ENCODE assay signal across 1 cellular context in genomic region chr2:167861574-167862193, GRCh38.
TF ChIP-seq lines count a peak whose summit lies in the region.

No MANE protein-coding gene starts in this region.

TF ChIP-seq in HepG2, 621 proteins besides CTCF, POLR2A, EP300 and RAD21 (continued from another document):
- TF ChIP-seq CBFB (CRISPR knock-in tag; IDR thresholded peaks at IDR 0.05) (no peak), IKZF4 (CRISPR knock-in tag; IDR thresholded peaks at IDR 0.05; ENCODE audit: borderline replicate concordance, low read depth, not compliant biosample characterization) (no peak)
TF ChIP-seq in HepG2: peak in this region for 0.
